Comparison of ENCODE assay signal across 1 cellular context in the genomic region with DNA sequence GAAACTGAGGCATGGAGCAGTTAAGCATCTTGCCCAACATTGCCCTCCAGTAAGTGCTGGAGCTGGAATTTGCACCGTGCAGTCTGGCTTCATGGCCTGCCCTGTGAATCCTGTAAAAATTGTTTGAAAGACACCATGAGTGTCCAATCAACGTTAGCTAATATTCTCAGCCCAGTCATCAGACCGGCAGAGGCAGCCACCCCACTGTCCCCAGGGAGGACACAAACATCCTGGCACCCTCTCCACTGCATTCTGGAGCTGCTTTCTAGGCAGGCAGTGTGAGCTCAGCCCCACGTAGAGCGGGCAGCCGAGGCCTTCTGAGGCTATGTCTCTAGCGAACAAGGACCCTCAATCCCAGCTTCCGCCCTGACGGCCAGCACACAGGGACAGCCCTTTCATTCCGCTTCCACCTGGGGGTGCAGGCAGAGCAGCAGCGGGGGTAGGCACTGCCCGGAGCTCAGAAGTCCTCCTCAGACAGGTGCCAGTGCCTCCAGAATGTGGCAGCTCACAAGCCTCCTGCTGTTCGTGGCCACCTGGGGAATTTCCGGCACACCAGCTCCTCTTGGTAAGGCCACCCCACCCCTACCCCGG.
TF ChIP-seq lines count a peak whose summit lies in the region.

No MANE protein-coding gene starts in this region.

TF ChIP-seq in HepG2, 621 proteins besides CTCF, POLR2A, EP300 and RAD21 (continued from another document and continues in another):
- TF ChIP-seq, protein P1, sequence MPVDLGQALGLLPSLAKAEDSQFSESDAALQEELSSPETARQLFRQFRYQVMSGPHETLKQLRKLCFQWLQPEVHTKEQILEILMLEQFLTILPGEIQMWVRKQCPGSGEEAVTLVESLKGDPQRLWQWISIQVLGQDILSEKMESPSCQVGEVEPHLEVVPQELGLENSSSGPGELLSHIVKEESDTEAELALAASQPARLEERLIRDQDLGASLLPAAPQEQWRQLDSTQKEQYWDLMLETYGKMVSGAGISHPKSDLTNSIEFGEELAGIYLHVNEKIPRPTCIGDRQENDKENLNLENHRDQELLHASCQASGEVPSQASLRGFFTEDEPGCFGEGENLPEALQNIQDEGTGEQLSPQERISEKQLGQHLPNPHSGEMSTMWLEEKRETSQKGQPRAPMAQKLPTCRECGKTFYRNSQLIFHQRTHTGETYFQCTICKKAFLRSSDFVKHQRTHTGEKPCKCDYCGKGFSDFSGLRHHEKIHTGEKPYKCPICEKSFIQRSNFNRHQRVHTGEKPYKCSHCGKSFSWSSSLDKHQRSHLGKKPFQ (CRISPR knock-in tag; IDR thresholded peaks at IDR 0.05; ENCODE audit: insufficient replicate concordance), result no peak
- TF ChIP-seq ZNF782 (CRISPR knock-in tag; IDR thresholded peaks at IDR 0.05; ENCODE audit: borderline replicate concordance), result no peak
- no peak for TF ChIP-seq HNF4G (IDR thresholded peaks at IDR 0.05; ENCODE audit: borderline replicate concordance, low read depth, low read length)
- TF ChIP-seq HNF4G (CRISPR knock-in tag; IDR thresholded peaks at IDR 0.05; ENCODE audit: borderline replicate concordance, low read depth), result 0 out of 2 replicates have a peak, but pooled peaks have one; percentile 27
- peak; percentile 24; the same call in 1 of the 2 replicates for TF ChIP-seq MYC (CRISPR knock-in tag; IDR thresholded peaks at IDR 0.05; ENCODE audit: borderline replicate concordance)
- 0 out of 2 replicates have a peak, but pooled peaks have one; percentile 42 for TF ChIP-seq ZFYVE20 (CRISPR knock-in tag; IDR thresholded peaks at IDR 0.05; ENCODE audit: borderline replicate concordance, low read depth)
- 0 out of 2 replicates have a peak, but pooled peaks have one; percentile 6 for TF ChIP-seq FOSL2 (CRISPR knock-in tag; IDR thresholded peaks at IDR 0.05)
- no peak for TF ChIP-seq HNRNPLL (IDR thresholded peaks at IDR 0.05; ENCODE audit: low read depth, low read length, poor library complexity, severe bottlenecking)
- peak; percentile 59; the same call in 1 of the 2 replicates for TF ChIP-seq ZNF451 (CRISPR knock-in tag; IDR thresholded peaks at IDR 0.05)
- TF ChIP-seq NFKB2 (CRISPR knock-in tag; IDR thresholded peaks at IDR 0.05; ENCODE audit: borderline replicate concordance), result peak; percentile 74; the same call in 1 of the 2 replicates
- TF ChIP-seq ZNF44 (CRISPR knock-in tag; IDR thresholded peaks at IDR 0.05), result 0 out of 2 replicates have a peak, but pooled peaks have one; percentile 20
- TF ChIP-seq TBL1XR1 (IDR thresholded peaks at IDR 0.05; ENCODE audit: borderline replicate concordance, low read length, partially characterized antibody), result peak; percentile 5
- peak; percentile 35; the same call in 1 of the 2 replicates for TF ChIP-seq ZSCAN21 (CRISPR knock-in tag; IDR thresholded peaks at IDR 0.05; ENCODE audit: borderline replicate concordance)
- TF ChIP-seq ERF (CRISPR knock-in tag; IDR thresholded peaks at IDR 0.05), result peak; percentile 15; the same call in 1 of the 2 replicates
- no peak for TF ChIP-seq ZNF660 (CRISPR knock-in tag; IDR thresholded peaks at IDR 0.05; ENCODE audit: borderline replicate concordance, low read depth)
- TF ChIP-seq ZNF563 (CRISPR knock-in tag; IDR thresholded peaks at IDR 0.05), result peak; percentile 61; the same call in 1 of the 2 replicates
- TF ChIP-seq, protein P2, sequence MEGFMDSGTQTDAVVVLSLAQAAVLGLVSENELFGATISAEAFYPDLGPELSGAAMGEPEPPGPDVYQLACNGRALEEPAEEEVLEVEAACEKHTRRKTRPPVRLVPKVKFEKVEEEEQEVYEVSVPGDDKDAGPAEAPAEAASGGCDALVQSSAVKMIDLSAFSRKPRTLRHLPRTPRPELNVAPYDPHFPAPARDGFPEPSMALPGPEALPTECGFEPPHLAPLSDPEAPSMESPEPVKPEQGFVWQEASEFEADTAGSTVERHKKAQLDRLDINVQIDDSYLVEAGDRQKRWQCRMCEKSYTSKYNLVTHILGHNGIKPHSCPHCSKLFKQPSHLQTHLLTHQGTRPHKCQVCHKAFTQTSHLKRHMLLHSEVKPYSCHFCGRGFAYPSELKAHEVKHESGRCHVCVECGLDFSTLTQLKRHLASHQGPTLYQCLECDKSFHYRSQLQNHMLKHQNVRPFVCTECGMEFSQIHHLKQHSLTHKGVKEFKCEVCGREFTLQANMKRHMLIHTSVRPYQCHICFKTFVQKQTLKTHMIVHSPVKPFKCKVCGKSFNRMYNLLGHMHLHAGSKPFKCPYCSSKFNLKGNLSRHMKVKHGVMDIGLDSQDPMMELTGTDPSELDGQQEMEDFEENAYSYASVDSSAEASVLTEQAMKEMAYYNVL (CRISPR knock-in tag; IDR thresholded peaks at IDR 0.05; ENCODE audit: borderline replicate concordance), result peak; percentile 3; the same call in 1 of the 2 replicates
- 0 out of 2 replicates have a peak, but pooled peaks have one; percentile 26 for TF ChIP-seq ZNF878 (CRISPR knock-in tag; IDR thresholded peaks at IDR 0.05)
- no peak for TF ChIP-seq ZNF333 (CRISPR knock-in tag; IDR thresholded peaks at IDR 0.05; ENCODE audit: borderline replicate concordance)
- 0 out of 2 replicates have a peak, but pooled peaks have one; percentile 24 for TF ChIP-seq ZNF790 (CRISPR knock-in tag; IDR thresholded peaks at IDR 0.05; ENCODE audit: borderline replicate concordance)
- peak; percentile 61; the same call in 1 of the 2 replicates for TF ChIP-seq TARDBP (CRISPR knock-in tag; IDR thresholded peaks at IDR 0.05)
- TF ChIP-seq NFYC (CRISPR knock-in tag; IDR thresholded peaks at IDR 0.05), result peak; percentile 74
- TF ChIP-seq, protein P3, sequence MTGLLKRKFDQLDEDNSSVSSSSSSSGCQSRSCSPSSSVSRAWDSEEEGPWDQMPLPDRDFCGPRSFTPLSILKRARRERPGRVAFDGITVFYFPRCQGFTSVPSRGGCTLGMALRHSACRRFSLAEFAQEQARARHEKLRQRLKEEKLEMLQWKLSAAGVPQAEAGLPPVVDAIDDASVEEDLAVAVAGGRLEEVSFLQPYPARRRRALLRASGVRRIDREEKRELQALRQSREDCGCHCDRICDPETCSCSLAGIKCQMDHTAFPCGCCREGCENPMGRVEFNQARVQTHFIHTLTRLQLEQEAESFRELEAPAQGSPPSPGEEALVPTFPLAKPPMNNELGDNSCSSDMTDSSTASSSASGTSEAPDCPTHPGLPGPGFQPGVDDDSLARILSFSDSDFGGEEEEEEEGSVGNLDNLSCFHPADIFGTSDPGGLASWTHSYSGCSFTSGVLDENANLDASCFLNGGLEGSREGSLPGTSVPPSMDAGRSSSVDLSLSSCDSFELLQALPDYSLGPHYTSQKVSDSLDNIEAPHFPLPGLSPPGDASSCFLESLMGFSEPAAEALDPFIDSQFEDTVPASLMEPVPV (CRISPR knock-in tag; IDR thresholded peaks at IDR 0.05), result peak; percentile 55; the same call in 1 of the 2 replicates
- peak; percentile 69 for TF ChIP-seq TEAD3 (CRISPR knock-in tag; optimal IDR thresholded peaks at IDR 0.05; ENCODE audit: borderline replicate concordance)
- TF ChIP-seq, protein P4, sequence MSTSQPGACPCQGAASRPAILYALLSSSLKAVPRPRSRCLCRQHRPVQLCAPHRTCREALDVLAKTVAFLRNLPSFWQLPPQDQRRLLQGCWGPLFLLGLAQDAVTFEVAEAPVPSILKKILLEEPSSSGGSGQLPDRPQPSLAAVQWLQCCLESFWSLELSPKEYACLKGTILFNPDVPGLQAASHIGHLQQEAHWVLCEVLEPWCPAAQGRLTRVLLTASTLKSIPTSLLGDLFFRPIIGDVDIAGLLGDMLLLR (CRISPR knock-in tag; IDR thresholded peaks at IDR 0.05), result peak; percentile 39; the same call in 1 of the 2 replicates
- TF ChIP-seq ONECUT2 (CRISPR knock-in tag; IDR thresholded peaks at IDR 0.05), result no peak
- TF ChIP-seq SRSF9 (IDR thresholded peaks at IDR 0.05; ENCODE audit: borderline replicate concordance, insufficient read depth, low read depth, low read length, poor library complexity, severe bottlenecking), result no peak
- TF ChIP-seq, protein P5, sequence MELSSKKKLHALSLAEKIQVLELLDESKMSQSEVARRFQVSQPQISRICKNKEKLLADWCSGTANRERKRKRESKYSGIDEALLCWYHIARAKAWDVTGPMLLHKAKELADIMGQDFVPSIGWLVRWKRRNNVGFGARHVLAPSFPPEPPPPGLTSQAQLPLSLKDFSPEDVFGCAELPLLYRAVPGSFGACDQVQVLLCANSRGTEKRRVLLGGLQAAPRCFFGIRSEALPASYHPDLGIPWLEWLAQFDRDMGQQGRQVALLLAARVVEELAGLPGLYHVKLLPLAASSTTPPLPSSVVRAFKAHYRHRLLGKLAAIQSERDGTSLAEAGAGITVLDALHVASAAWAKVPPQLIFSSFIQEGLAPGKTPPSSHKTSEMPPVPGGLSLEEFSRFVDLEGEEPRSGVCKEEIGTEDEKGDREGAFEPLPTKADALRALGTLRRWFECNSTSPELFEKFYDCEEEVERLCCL (CRISPR knock-in tag; IDR thresholded peaks at IDR 0.05; ENCODE audit: borderline replicate concordance), result no peak
- 0 out of 2 replicates have a peak, but pooled peaks have one; percentile 25 for TF ChIP-seq ZNF296 (CRISPR knock-in tag; conservative IDR thresholded peaks at IDR 0.05)
- TF ChIP-seq ZNF34 (CRISPR knock-in tag; IDR thresholded peaks at IDR 0.05; ENCODE audit: borderline replicate concordance), result no peak
- TF ChIP-seq MED1 (CRISPR knock-in tag; IDR thresholded peaks at IDR 0.05), result peak; percentile 50
- peak; percentile 31; the same call in 1 of the 2 replicates for TF ChIP-seq ZNF441 (CRISPR knock-in tag; IDR thresholded peaks at IDR 0.05; ENCODE audit: borderline replicate concordance)
- no peak for TF ChIP-seq ZNF7 (CRISPR knock-in tag; IDR thresholded peaks at IDR 0.05)
- TF ChIP-seq ZSCAN31 (CRISPR knock-in tag; IDR thresholded peaks at IDR 0.05; ENCODE audit: low read depth), result peak; percentile 62
- TF ChIP-seq, protein P6, sequence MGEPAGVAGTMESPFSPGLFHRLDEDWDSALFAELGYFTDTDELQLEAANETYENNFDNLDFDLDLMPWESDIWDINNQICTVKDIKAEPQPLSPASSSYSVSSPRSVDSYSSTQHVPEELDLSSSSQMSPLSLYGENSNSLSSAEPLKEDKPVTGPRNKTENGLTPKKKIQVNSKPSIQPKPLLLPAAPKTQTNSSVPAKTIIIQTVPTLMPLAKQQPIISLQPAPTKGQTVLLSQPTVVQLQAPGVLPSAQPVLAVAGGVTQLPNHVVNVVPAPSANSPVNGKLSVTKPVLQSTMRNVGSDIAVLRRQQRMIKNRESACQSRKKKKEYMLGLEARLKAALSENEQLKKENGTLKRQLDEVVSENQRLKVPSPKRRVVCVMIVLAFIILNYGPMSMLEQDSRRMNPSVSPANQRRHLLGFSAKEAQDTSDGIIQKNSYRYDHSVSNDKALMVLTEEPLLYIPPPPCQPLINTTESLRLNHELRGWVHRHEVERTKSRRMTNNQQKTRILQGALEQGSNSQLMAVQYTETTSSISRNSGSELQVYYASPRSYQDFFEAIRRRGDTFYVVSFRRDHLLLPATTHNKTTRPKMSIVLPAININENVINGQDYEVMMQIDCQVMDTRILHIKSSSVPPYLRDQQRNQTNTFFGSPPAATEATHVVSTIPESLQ (CRISPR knock-in tag; conservative IDR thresholded peaks at IDR 0.05), result no peak
- 0 out of 2 replicates have a peak, but pooled peaks have one; percentile 0 for TF ChIP-seq ISL2 (CRISPR knock-in tag; IDR thresholded peaks at IDR 0.05)
- TF ChIP-seq RFXAP (CRISPR knock-in tag; IDR thresholded peaks at IDR 0.05; ENCODE audit: borderline replicate concordance), result 0 out of 2 replicates have a peak, but pooled peaks have one; percentile 19
- TF ChIP-seq ZNF253 (CRISPR knock-in tag; IDR thresholded peaks at IDR 0.05; ENCODE audit: borderline replicate concordance), result 0 out of 2 replicates have a peak, but pooled peaks have one; percentile 16
- TF ChIP-seq SSRP1 (CRISPR knock-in tag; IDR thresholded peaks at IDR 0.05), result no peak
- 0 out of 2 replicates have a peak, but pooled peaks have one; percentile 60 for TF ChIP-seq PRMT3 (CRISPR knock-in tag; IDR thresholded peaks at IDR 0.05; ENCODE audit: borderline replicate concordance, low read depth)
- peak; percentile 52; the same call in 1 of the 2 replicates for TF ChIP-seq ZNF768 (CRISPR knock-in tag; IDR thresholded peaks at IDR 0.05)
- TF ChIP-seq HNF4A (CRISPR knock-in tag; IDR thresholded peaks at IDR 0.05), result peak; percentile 62
- TF ChIP-seq, protein P7, sequence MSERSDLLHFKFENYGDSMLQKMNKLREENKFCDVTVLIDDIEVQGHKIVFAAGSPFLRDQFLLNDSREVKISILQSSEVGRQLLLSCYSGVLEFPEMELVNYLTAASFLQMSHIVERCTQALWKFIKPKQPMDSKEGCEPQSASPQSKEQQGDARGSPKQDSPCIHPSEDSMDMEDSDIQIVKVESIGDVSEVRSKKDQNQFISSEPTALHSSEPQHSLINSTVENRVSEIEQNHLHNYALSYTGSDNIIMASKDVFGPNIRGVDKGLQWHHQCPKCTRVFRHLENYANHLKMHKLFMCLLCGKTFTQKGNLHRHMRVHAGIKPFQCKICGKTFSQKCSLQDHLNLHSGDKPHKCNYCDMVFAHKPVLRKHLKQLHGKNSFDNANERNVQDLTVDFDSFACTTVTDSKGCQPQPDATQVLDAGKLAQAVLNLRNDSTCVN (CRISPR knock-in tag; IDR thresholded peaks at IDR 0.05; ENCODE audit: borderline replicate concordance), result peak; percentile 20; the same call in 1 of the 2 replicates
- TF ChIP-seq MEF2D (CRISPR knock-in tag; IDR thresholded peaks at IDR 0.05), result 0 out of 2 replicates have a peak, but pooled peaks have one; percentile 50
- peak; percentile 98 for TF ChIP-seq ZBTB33 (CRISPR knock-in tag; IDR thresholded peaks at IDR 0.05)
- no peak for TF ChIP-seq TCF12 (IDR thresholded peaks at IDR 0.05)
- TF ChIP-seq TCF12 (CRISPR knock-in tag; IDR thresholded peaks at IDR 0.05), result no peak
